8 cellular contexts compared by ENCODE assay signal in the genomic region with DNA sequence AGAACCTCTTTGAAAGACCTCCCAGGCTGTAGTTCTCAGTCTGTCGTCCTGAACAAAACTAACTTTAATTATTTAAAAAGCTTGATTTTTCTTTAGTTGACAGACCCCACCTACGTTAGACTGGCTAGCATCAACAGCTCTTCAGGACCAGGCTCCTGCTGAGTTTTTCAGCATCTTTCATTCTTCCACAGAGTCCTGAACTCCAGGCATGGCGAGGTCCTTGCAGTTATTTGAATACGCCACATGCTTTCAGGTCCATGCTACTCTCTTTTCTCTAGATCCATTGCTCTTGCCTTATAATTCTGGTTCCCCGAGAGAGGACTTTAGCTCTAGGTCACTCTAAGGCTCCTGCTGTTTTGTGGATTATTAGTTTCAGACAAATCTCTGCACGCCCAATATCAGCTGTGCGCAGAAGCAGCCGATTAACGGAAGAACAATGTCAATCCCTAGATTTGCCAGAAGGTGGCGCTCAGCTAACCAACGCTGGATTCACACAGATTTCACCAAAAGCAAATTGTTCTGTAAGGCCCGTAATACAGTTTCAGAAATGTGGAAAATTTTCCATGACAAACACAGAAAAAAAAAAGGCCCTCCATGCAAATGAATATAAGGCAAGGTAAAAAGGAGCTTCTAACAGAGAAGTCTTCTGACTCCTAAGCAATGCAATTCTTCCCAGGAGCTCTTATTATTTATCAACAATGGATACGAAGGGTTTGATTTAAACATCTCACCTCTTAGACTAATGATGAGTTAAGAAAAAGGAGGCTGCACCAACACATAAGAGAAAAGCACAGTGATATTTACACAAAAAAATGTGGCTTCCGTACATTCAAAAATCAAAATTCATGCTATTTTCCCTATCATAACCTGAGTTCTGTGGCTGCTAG. TPM values are rescaled to one million over a fixed set of nuclear protein-coding genes. Genes with fewer than 3 reads are reported as not detected.
DNase-seq lines count a peak whose midpoint lies in the region; ATAC-seq and TF ChIP-seq lines count a peak whose summit lies in the region.

No MANE protein-coding gene starts in this region.

- no peaks in the 10 kb centered on the region for H3K36me3 ChIP-seq in Loucy (ENCODE audit: insufficient read depth, low read length)
- no peaks in the 10 kb centered on the region for H3K36me3 ChIP-seq in tibial artery

- peaks cover 0 to 4% (median 0%) of the 10 kb centered on the region in 3 donors for H3K4me1 Mint-ChIP-seq in naive B cell

- peak; percentile 76 for TF ChIP-seq CTCF in Loucy (conservative IDR thresholded peaks at IDR 0.05; ENCODE audit: low read length)
- peak; percentile 80 for TF ChIP-seq CTCF in epithelial cell of esophagus (IDR thresholded peaks at IDR 0.05; ENCODE audit: insufficient read depth, low read depth, low read length, missing control alignments)
- TF ChIP-seq CTCF in tibial artery (IDR thresholded peaks at IDR 0.05): peak; percentile 38 to 41

- no peak overlapping the region for H3K4me3 Mint-ChIP-seq in naive B cell

- H2AFZ ChIP-seq in Loucy (ENCODE audit: low read length): no peak overlapping the region

- no peaks in the 10 kb centered on the region for H3F3A ChIP-seq in Loucy (ENCODE audit: low read depth)

- intact Hi-C loops in tibial artery (cut with DNase I; ENCODE audit: low total_unique reads): no loop called here

- DNase-seq in NCI-H146 (lab: John Stamatoyannopoulos, UW) (peak; percentile 18), NCI-H146 treated with DMSO at 0.1 percent for 48 hours (lab: John Stamatoyannopoulos, UW; ENCODE audit: unreplicated experiment) (no peak), epithelial cell of esophagus (ENCODE audit: low read depth) (peak; percentile 51), naive B cell (peak; percentile 11), tibial artery (no peak)
- DNase-seq in activated CD4-positive, alpha-beta T cell treated with anti-CD3 and anti-CD28 coated beads for 1 hour: peak; percentile 13

- H3K4me2 ChIP-seq in Loucy (ENCODE audit: low read depth, low read length, poor library complexity, severe bottlenecking): no peak overlapping the region

- no peaks in the 10 kb centered on the region for H3K79me2 ChIP-seq in Loucy (ENCODE audit: insufficient read depth, low read length)

- no peak overlapping the region for H3K9ac ChIP-seq in Loucy (ENCODE audit: low read depth, low read length, poor library complexity, severe bottlenecking)

- H4K20me1 ChIP-seq in Loucy (ENCODE audit: insufficient read depth, low read length, poor library complexity, severe bottlenecking): no peaks in the 10 kb centered on the region

- no peak for ATAC-seq in naive B cell (ENCODE audit: low read depth in 2 of 2)
- ATAC-seq in HG03520 (IDR thresholded peaks at IDR 0.05; ENCODE audit: unreplicated experiment): no peak

- no peak overlapping the region for H3K27ac ChIP-seq in tibial artery

- peaks cover 17 to 28% (median 28%) of the 10 kb centered on the region in 3 donors for H3K27me3 Mint-ChIP-seq in naive B cell

- H3K27me3 ChIP-seq in Loucy (ENCODE audit: insufficient read depth, low read length, poor library complexity, severe bottlenecking) (no peaks in the 10 kb centered on the region), tibial artery (no peaks in the 10 kb centered on the region)

- H3K4me3 ChIP-seq in Loucy (ENCODE audit: low read length, poor library complexity, severe bottlenecking): no peak overlapping the region
- H3K4me3 ChIP-seq in epithelial cell of esophagus (ENCODE audit: low read length): no peak overlapping the region
- no peak overlapping the region for H3K4me3 ChIP-seq in tibial artery

- H3K4me1 ChIP-seq in Loucy (ENCODE audit: insufficient read depth, low read length, poor library complexity, severe bottlenecking) (no peaks in the 10 kb centered on the region), tibial artery (no peaks in the 10 kb centered on the region)

- no peaks in the 10 kb centered on the region for H3K9me3 Mint-ChIP-seq in naive B cell

- no peaks in the 10 kb centered on the region for H3K9me2 ChIP-seq in Loucy (replicated peaks; ENCODE audit: low read depth, low read length)

- no peaks in the 10 kb centered on the region for H3K36me3 Mint-ChIP-seq in naive B cell

- H3K9me3 ChIP-seq in Loucy (ENCODE audit: insufficient read depth, low read depth, low read length) (no peaks in the 10 kb centered on the region), tibial artery (no peaks in the 10 kb centered on the region)

- no peak overlapping the region for H3K27ac Mint-ChIP-seq in naive B cell

RNA-seq across cellular contexts. Expression of a gene that starts 33.5 kb away (rescaled TPM):
- polyA plus RNA-seq in naive B cell (ENCODE audit: low read depth in 6 of 6): not detected

Comparison
In these comparisons a context has a peak if more than half of its experiments do, and no peak if none do; other contexts are left out.
1. DNase-seq: peak in NCI-H146 (single experiment), activated CD4-positive, alpha-beta T cell treated with anti-CD3 and anti-CD28 coated beads for 1 hour (single experiment), epithelial cell of esophagus (single experiment) and naive B cell (single experiment); none in NCI-H146 treated with DMSO at 0.1 percent for 48 hours (single experiment) and tibial artery (0 of 2).
2. Peak in every context shown above with its lines, with median percentiles within 50 percentile points of each other: CTCF ChIP-seq.